ENCODE assay signal across 9 cellular contexts in the genomic region with DNA sequence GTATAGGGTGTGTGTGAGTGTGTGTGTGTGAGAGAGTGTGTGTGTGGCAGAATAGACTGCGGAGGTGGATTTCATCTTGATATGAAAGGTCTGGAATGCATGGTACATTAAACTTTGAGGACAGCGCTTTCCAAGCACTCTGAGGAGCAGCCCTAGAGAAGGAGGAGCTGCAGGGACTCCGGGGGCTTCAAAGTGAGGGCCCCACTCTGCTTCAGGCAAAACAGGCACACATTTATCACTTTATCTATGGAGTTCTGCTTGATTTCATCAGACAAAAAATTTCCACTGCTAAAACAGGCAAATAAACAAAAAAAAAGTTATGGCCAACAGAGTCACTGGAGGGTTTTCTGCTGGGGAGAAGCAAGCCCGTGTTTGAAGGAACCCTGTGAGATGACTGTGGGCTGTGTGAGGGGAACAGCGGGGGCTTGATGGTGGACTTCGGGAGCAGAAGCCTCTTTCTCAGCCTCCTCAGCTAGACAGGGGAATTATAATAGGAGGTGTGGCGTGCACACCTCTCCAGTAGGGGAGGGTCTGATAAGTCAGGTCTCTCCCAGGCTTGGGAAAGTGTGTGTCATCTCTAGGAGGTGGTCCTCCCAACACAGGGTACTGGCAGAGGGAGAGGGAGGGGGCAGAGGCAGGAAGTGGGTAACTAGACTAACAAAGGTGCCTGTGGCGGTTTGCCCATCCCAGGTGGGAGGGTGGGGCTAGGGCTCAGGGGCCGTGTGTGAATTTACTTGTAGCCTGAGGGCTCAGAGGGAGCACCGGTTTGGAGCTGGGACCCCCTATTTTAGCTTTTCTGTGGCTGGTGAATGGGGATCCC. TPM values are rescaled to one million over a fixed set of nuclear protein-coding genes. Genes with fewer than 3 reads are reported as not detected.
DNase-seq lines count a peak whose midpoint lies in the region; TF ChIP-seq lines count a peak whose summit lies in the region.
"Had no signal": no experiment of that assay in that cellular context is flagged by ENCODE, and none has a peak within 500 bp of the region (broad histone marks: within the 10 kb centered on the region; RNA-seq: fewer than 3 reads in every experiment).

No MANE protein-coding gene starts in this region.

- no peak overlapping the region for H3K4me2 ChIP-seq in mammary epithelial cell (ENCODE audit: insufficient read depth, low read depth, low read length)

- peak; percentile 75 for DNase-seq in mammary epithelial cell
- no peak for DNase-seq in breast epithelium (ENCODE audit: low spot score in 2 of 2)
- DNase-seq in activated CD4-positive, alpha-beta T cell treated with anti-CD3 and anti-CD28 coated beads, Interleukin-2, amount 10 ng/mL, durations not matched to agents 24 days and 14 days, result peak; percentile 88
- DNase-seq in glomerular visceral epithelial cell (ENCODE audit: extremely low spot score), result peak; percentile 50
- DNase-seq in stimulated activated CD8-positive, alpha-beta memory T cell treated with anti-CD3 and anti-CD28 coated beads, Interleukin-15, amount 100 ng/mL, for 48 hours (ENCODE audit: low read depth in 2 of 2), result peak; percentile 75 to 77
- no peak for DNase-seq in prostate gland (ENCODE audit: low spot score)
- DNase-seq in AG20443 (ENCODE audit: low spot score), result no peak
- DNase-seq in mesenteric fat pad (ENCODE audit: low spot score), result no peak

- peaks cover 66% of the 10 kb centered on the region for H3K36me3 Mint-ChIP-seq in activated CD4-positive, alpha-beta T cell treated with anti-CD3 and anti-CD28 coated beads, Interleukin-2, amount 10 ng/mL, durations not matched to agents 24 days and 14 days (ENCODE audit: low read depth)

- peak overlapping the region; percentile 35 for H2AFZ ChIP-seq in mammary epithelial cell (ENCODE audit: low read depth, low read length)

- WGBS in mammary epithelial cell (ENCODE audit: low coverage, missing lambda C conversion rate), result 19% methylated on average over 9 of the region's 10 CpGs
- WGBS in prostate gland, result 32% methylated on average over 10 of the region's 10 CpGs

- peaks cover 56% of the 10 kb centered on the region for H3K4me1 Mint-ChIP-seq in activated CD4-positive, alpha-beta T cell treated with anti-CD3 and anti-CD28 coated beads, Interleukin-2, amount 10 ng/mL, durations not matched to agents 24 days and 14 days

- H3K4me1 ChIP-seq in mammary epithelial cell (ENCODE audit: insufficient read depth, low read length) (peaks cover 13% of the 10 kb centered on the region), breast epithelium (no peaks in the 10 kb centered on the region), prostate gland (replicated peaks) (no peaks in the 10 kb centered on the region)

- dilution Hi-C loops in mammary epithelial cell (cut with HindIII; ENCODE audit: low sequenced_read_pairs), result no loop called here

- no TSS peak for BruUV-seq in mammary epithelial cell (replicated peaks; lab: Mats Ljungman, UMichigan)

- CTCF ChIA-PET in mammary epithelial cell (lab: Charles Lee; ENCODE audit: low non-redundant PET), result no interaction called here

- intact Hi-C loops in mammary epithelial cell (cut with micrococcal nuclease), result no loop called here
- intact Hi-C loops in breast epithelium (cut with DNase I; ENCODE audit: low total_unique reads), result no loop called here
- intact Hi-C loops in activated CD4-positive, alpha-beta T cell treated with anti-CD3 and anti-CD28 coated beads, Interleukin-2, amount 10 ng/mL, durations not matched to agents 24 days and 14 days (cut with micrococcal nuclease), result loop anchor here (1.0 to 5.0 kb wide), 3 partner anchors 9 to 49 kb away; partner anchors contain the start of gene HDAC1
- intact Hi-C loops in prostate gland (cut with DNase I), result no loop called here

- no peaks in the 10 kb centered on the region for H3K27me3 Mint-ChIP-seq in activated CD4-positive, alpha-beta T cell treated with anti-CD3 and anti-CD28 coated beads, Interleukin-2, amount 10 ng/mL, durations not matched to agents 24 days and 14 days

- TF ChIP-seq CTCF in mammary epithelial cell (conservative IDR thresholded peaks at IDR 0.05 in 1 of 2, IDR thresholded peaks at IDR 0.05 in 1 of 2; ENCODE audit: extremely low read depth in 1 of 2, insufficient read depth in 1 of 2, low read depth in 1 of 2, low read length in 2 of 2) (no peak), breast epithelium (IDR thresholded peaks at IDR 0.05) (no peak), prostate gland (IDR thresholded peaks at IDR 0.05) (no peak)

- H3K27me3 ChIP-seq in mammary epithelial cell (ENCODE audit: insufficient read depth, low read length), result no peaks in the 10 kb centered on the region
- peaks cover 0 to 7% of the 10 kb centered on the region in 2 donors for H3K27me3 ChIP-seq in breast epithelium
- no peaks in the 10 kb centered on the region for H3K27me3 ChIP-seq in prostate gland (replicated peaks; ENCODE audit: insufficient read depth)

- H3K4me3 ChIP-seq in mammary epithelial cell (replicated peaks in 1 of 3; ENCODE audit: insufficient read depth in 1 of 3, low read depth in 2 of 3, low read length in 3 of 3) (no peak overlapping the region), breast epithelium (no peak overlapping the region), prostate gland (no peak overlapping the region)
- H3K4me3 ChIP-seq: thoracic aorta had no signal

- H3K9me3 ChIP-seq in mammary epithelial cell (replicated peaks; ENCODE audit: insufficient read depth, low read length), result no peaks in the 10 kb centered on the region
- H3K9me3 ChIP-seq in breast epithelium, result no peaks in the 10 kb centered on the region
- no peaks in the 10 kb centered on the region for H3K9me3 ChIP-seq in prostate gland
- H3K9me3 ChIP-seq: thoracic aorta had no signal

- H3K79me2 ChIP-seq in mammary epithelial cell (ENCODE audit: insufficient read depth, low read length), result no peaks in the 10 kb centered on the region

- in situ Hi-C loops in mammary epithelial cell (cut with MboI; ENCODE audit: low sequenced_read_pairs in 2 of 2), result no loop called here

- H3K9ac ChIP-seq in mammary epithelial cell (ENCODE audit: insufficient read depth, low read length), result no peak overlapping the region

- H3K27ac ChIP-seq in mammary epithelial cell (ENCODE audit: insufficient read depth, low read depth, low read length) (no peak overlapping the region), breast epithelium (no peak overlapping the region), prostate gland (no peak overlapping the region)
- H3K27ac ChIP-seq: thoracic aorta had no signal

- H4K20me1 ChIP-seq in mammary epithelial cell (ENCODE audit: insufficient read depth, low read length), result no peaks in the 10 kb centered on the region

- H3K4me3 Mint-ChIP-seq in activated CD4-positive, alpha-beta T cell treated with anti-CD3 and anti-CD28 coated beads, Interleukin-2, amount 10 ng/mL, durations not matched to agents 24 days and 14 days, result peak overlapping the region; percentile 88

- no peaks in the 10 kb centered on the region for H3K9me3 Mint-ChIP-seq in activated CD4-positive, alpha-beta T cell treated with anti-CD3 and anti-CD28 coated beads, Interleukin-2, amount 10 ng/mL, durations not matched to agents 24 days and 14 days

- peak overlapping the region; percentile 86 for H3K27ac Mint-ChIP-seq in activated CD4-positive, alpha-beta T cell treated with anti-CD3 and anti-CD28 coated beads, Interleukin-2, amount 10 ng/mL, durations not matched to agents 24 days and 14 days

- no peaks in the 10 kb centered on the region for H3K36me3 ChIP-seq in mammary epithelial cell (ENCODE audit: insufficient read depth, low read length)
- no peaks in the 10 kb centered on the region for H3K36me3 ChIP-seq in breast epithelium
- no peaks in the 10 kb centered on the region for H3K36me3 ChIP-seq in prostate gland
- H3K36me3 ChIP-seq: thoracic aorta had no signal

- TF ChIP-seq POLR2A in breast epithelium (IDR thresholded peaks at IDR 0.05), result no peak
- no peak for TF ChIP-seq POLR2A in prostate gland (IDR thresholded peaks at IDR 0.05)

RNA-seq across cellular contexts. Expression of gene HDAC1, which starts 18.3 kb away (rescaled TPM):
- 10 to 100 TPM; 56.5 to 84.3 TPM for total RNA-seq in mammary epithelial cell
- polyA plus RNA-seq in mammary epithelial cell, result 120 TPM
- polyA minus RNA-seq in mammary epithelial cell, result 92.7 TPM
- 10 to 100 TPM; 31.8 to 87.5 (median 87.4) TPM for total RNA-seq in breast epithelium
- total RNA-seq in activated CD4-positive, alpha-beta T cell treated with anti-CD3 and anti-CD28 coated beads, Interleukin-2, amount 10 ng/mL, durations not matched to agents 24 days and 14 days, result 181 and 184 TPM in 2 replicates
- total RNA-seq in prostate gland, result 10 to 100 TPM; 85.8 to 98.0 TPM
- 32.3 TPM for total RNA-seq in mesenteric fat pad

RNA-seq across cellular contexts. Expression of gene LCK, which starts 22.5 kb away (rescaled TPM):
- under 1 TPM in 1 of 2 donors, not detected in 1; 0.42 TPM for total RNA-seq in mammary epithelial cell
- polyA plus RNA-seq in mammary epithelial cell, result 0.23 TPM
- 0.88 TPM for polyA minus RNA-seq in mammary epithelial cell
- total RNA-seq in breast epithelium, result 1 to 10 TPM; 2.4 to 4.1 (median 2.9) TPM
- 240 and 248 TPM in 2 replicates for total RNA-seq in activated CD4-positive, alpha-beta T cell treated with anti-CD3 and anti-CD28 coated beads, Interleukin-2, amount 10 ng/mL, durations not matched to agents 24 days and 14 days
- 1 to 10 TPM; 1.3 to 4.4 TPM for total RNA-seq in prostate gland
- total RNA-seq in mesenteric fat pad, result 1.8 TPM

RNA-seq across cellular contexts. Expression of gene FAM167B, which starts 26.6 kb away (rescaled TPM):
- total RNA-seq in mammary epithelial cell (under 1 TPM in 1 of 2 donors, not detected in 1; 0.17 TPM), breast epithelium (1 to 10 TPM in 2 of 3 donors, under 1 TPM in 1; 0.64 to 6.9 (median 1.2) TPM), prostate gland (1 to 10 TPM; 2.3 to 3.6 TPM), mesenteric fat pad (7.5 TPM)
- 0.10 TPM for polyA plus RNA-seq in mammary epithelial cell
- polyA minus RNA-seq in mammary epithelial cell, result not detected
- total RNA-seq in activated CD4-positive, alpha-beta T cell treated with anti-CD3 and anti-CD28 coated beads, Interleukin-2, amount 10 ng/mL, durations not matched to agents 24 days and 14 days, result 0.23 and 0.57 TPM in 2 replicates

RNA-seq across cellular contexts. Expression of gene EIF3I, which starts 51.4 kb away (rescaled TPM):
- total RNA-seq in mammary epithelial cell, result 100 to 1,000 TPM; 230 to 277 TPM
- polyA plus RNA-seq in mammary epithelial cell, result 643 TPM
- 531 TPM for polyA minus RNA-seq in mammary epithelial cell
- 100 to 1,000 TPM; 177 to 222 (median 190) TPM for total RNA-seq in breast epithelium
- total RNA-seq in activated CD4-positive, alpha-beta T cell treated with anti-CD3 and anti-CD28 coated beads, Interleukin-2, amount 10 ng/mL, durations not matched to agents 24 days and 14 days, result 304 and 341 TPM in 2 replicates
- 100 to 1,000 TPM; 158 to 181 TPM for total RNA-seq in prostate gland
- total RNA-seq in mesenteric fat pad, result 160 TPM

RNA-seq across cellular contexts. Expression of gene TMEM234, which starts 51.4 kb away (rescaled TPM):
- total RNA-seq in mammary epithelial cell (10 to 100 TPM; 18.2 to 24.4 TPM), breast epithelium (10 to 100 TPM in 2 of 3 donors, 1 to 10 TPM in 1; 5.8 to 20.6 (median 13.4) TPM), prostate gland (10 to 100 TPM; 17.9 to 31.7 TPM), mesenteric fat pad (18.4 TPM)
- polyA plus RNA-seq in mammary epithelial cell, result 16.2 TPM
- polyA minus RNA-seq in mammary epithelial cell, result 24.5 TPM
- total RNA-seq in activated CD4-positive, alpha-beta T cell treated with anti-CD3 and anti-CD28 coated beads, Interleukin-2, amount 10 ng/mL, durations not matched to agents 24 days and 14 days, result 10.6 and 10.9 TPM in 2 replicates

Comparison
In these comparisons a context has a peak if more than half of its experiments do, and no peak if none do; other contexts are left out.
1. DNase-seq: peak in mammary epithelial cell (single experiment), activated CD4-positive, alpha-beta T cell treated with anti-CD3 and anti-CD28 coated beads, Interleukin-2, amount 10 ng/mL, durations not matched to agents 24 days and 14 days (single experiment), glomerular visceral epithelial cell (single experiment) and stimulated activated CD8-positive, alpha-beta memory T cell treated with anti-CD3 and anti-CD28 coated beads, Interleukin-15, amount 100 ng/mL, for 48 hours (2 of 2); none in breast epithelium (0 of 2), prostate gland (single experiment), AG20443 (single experiment) and mesenteric fat pad (single experiment).
2. RNA of gene LCK, which starts 22.5 kb away (total RNA-seq): 240 to 248 TPM in activated CD4-positive, alpha-beta T cell treated with anti-CD3 and anti-CD28 coated beads, Interleukin-2, amount 10 ng/mL, durations not matched to agents 24 days and 14 days; 1.3 to 4.4 TPM in prostate gland, 2.4 to 4.1 TPM in breast epithelium, 1.8 TPM in mesenteric fat pad (single experiment) and 0.42 TPM in mammary epithelial cell; every median in the first group is over 10 times any median in the second.